In genomic region chr14:36751116-36751515, GRCh38 we compare ENCODE assay signal across 17 cellular contexts.
"Had no signal": no experiment of that assay in that cellular context is flagged by ENCODE, and none has a peak within 500 bp of the region (broad histone marks: within the 10 kb centered on the region; RNA-seq: fewer than 3 reads in every experiment).

No MANE protein-coding gene starts in this region.

- DNase-seq: activated CD4-positive, alpha-beta T cell treated with anti-CD3 and anti-CD28 coated beads, Interleukin-2, amount 50 U/mL, for 4 hours; activated naive CD4-positive, alpha-beta T cell; activated naive CD8-positive, alpha-beta T cell treated with anti-CD3 and anti-CD28 coated beads, Interleukin-2, amount 50 U/mL, for 24 hours; activated T-cell treated with anti-CD3 and anti-CD28 coated beads for 4 hours; aorta; erythroblast; hypothalamus; mesenchymal stem cell; posterior cingulate gyrus; right cardiac atrium; stimulated activated CD4-positive, alpha-beta T cell treated with anti-CD3 and anti-CD28 coated beads, Interleukin-15, amount 100 ng/mL, for 24 hours; stimulated activated CD4-positive, alpha-beta T cell treated with anti-CD3 and anti-CD28 coated beads, Interleukin-4, amount 100 ng/mL, for 24 hours; stimulated activated naive CD8-positive, alpha-beta T cell treated with anti-CD3 and anti-CD28 coated beads, Interleukin-15, Interleukin-2, amounts not matched to agents 100 U/mL and 50 U/mL, for 24 hours; trophoblast cell had no signal

- H3K27ac ChIP-seq: skin epidermis had no signal

- H3K4me3 ChIP-seq: skin epidermis had no signal

- ATAC-seq: activated CD4-positive, CD25-positive, alpha-beta regulatory T cell treated with anti-CD3 and anti-CD28 coated beads, Interleukin-2, amount 50 U/mL, for 24 hours; activated naive CD8-positive, alpha-beta T cell treated with anti-CD3 and anti-CD28 coated beads, Interleukin-2, amount 50 U/mL, for 24 hours; natural killer cell treated with Interleukin-12 subunit alpha and Interleukin-12 subunit beta and Interleukin-15 and Interleukin-18, amount 100 ng/mL, for 72 hours; right cardiac atrium; stimulated activated naive CD8-positive, alpha-beta T cell treated with anti-CD3 and anti-CD28 coated beads, Interleukin-15, Interleukin-2, amounts not matched to agents 100 U/mL and 50 U/mL, for 24 hours had no signal
